In the genomic region with DNA sequence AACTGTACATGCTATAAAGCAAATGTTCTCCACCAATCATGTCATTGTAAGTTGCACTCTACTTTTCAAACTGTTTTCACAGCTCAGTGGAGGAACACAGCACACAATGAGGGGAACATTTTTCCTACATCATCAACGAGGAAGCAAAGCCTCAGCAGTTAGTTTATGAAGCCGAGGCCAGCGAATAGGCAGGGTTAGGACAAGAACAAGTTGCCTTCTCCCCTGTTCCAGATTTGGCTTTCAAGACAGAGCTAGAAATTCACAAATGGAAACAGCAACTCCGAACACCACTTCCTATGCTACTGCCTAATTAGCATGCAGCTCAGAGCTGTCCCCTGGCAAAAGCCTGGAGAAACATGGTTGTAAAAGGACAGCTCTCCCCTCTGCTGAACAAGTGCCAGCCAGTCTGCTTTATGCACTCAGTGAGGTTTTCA, we compare ENCODE assay signal across 12 cellular contexts. TPM values are rescaled to one million over a fixed set of nuclear protein-coding genes. Genes with fewer than 3 reads are reported as not detected.
DNase-seq lines count a peak whose midpoint lies in the region; ATAC-seq and TF ChIP-seq lines count a peak whose summit lies in the region.
"Had no signal": no experiment of that assay in that cellular context is flagged by ENCODE, and none has a peak within 500 bp of the region (broad histone marks: within the 10 kb centered on the region; RNA-seq: fewer than 3 reads in every experiment).

No MANE protein-coding gene starts in this region.

- no peak for TF ChIP-seq CTCF in VCaP (conservative IDR thresholded peaks at IDR 0.05)

- no peak overlapping the region for H3K4me3 Mint-ChIP-seq in activated T-helper 17 cell treated with anti-CD3 and anti-CD28 coated beads, Interleukin-2, amount 50 U/mL, for 72 hours
- H3K4me3 Mint-ChIP-seq: activated naive CD8-positive, alpha-beta T cell had no signal

- H3K27me3 Mint-ChIP-seq in activated T-helper 17 cell treated with anti-CD3 and anti-CD28 coated beads, Interleukin-2, amount 50 U/mL, for 72 hours = no peaks in the 10 kb centered on the region

- H3K27ac ChIP-seq in VCaP = peak overlapping the region; percentile 53

- intact Hi-C loops in posterior cingulate gyrus (cut with DNase I) = no loop called here

- H3K9me3 Mint-ChIP-seq in activated T-helper 17 cell treated with anti-CD3 and anti-CD28 coated beads, Interleukin-2, amount 50 U/mL, for 72 hours = no peaks in the 10 kb centered on the region

- no peaks in the 10 kb centered on the region for H3K4me1 Mint-ChIP-seq in activated T-helper 17 cell treated with anti-CD3 and anti-CD28 coated beads, Interleukin-2, amount 50 U/mL, for 72 hours

- DNase-seq in Daoy (ENCODE audit: low read depth) (peak; percentile 41), globus pallidus (ENCODE audit: low spot score) (peak; percentile 94), posterior cingulate gyrus (peak; percentile 33 to 92 (median 73)), epidermal melanocyte (ENCODE audit: insufficient read length, low spot score) (no peak), DMS153 treated with DMSO at 0.1 percent for 48 hours (lab: John Stamatoyannopoulos, UW; ENCODE audit: unreplicated experiment) (no peak)
- DNase-seq: stimulated activated naive CD4-positive, alpha-beta T cell had no signal

- no peak overlapping the region for H3K27ac Mint-ChIP-seq in activated T-helper 17 cell treated with anti-CD3 and anti-CD28 coated beads, Interleukin-2, amount 50 U/mL, for 72 hours
- H3K27ac Mint-ChIP-seq: activated naive CD8-positive, alpha-beta T cell had no signal

- H3K36me3 Mint-ChIP-seq in activated T-helper 17 cell treated with anti-CD3 and anti-CD28 coated beads, Interleukin-2, amount 50 U/mL, for 72 hours (ENCODE audit: low read depth) = no peaks in the 10 kb centered on the region
- H3K36me3 Mint-ChIP-seq: activated naive CD8-positive, alpha-beta T cell had no signal

- ATAC-seq in activated T-helper 17 cell treated with anti-CD3 and anti-CD28 coated beads, Interleukin-2, amount 50 U/mL, for 72 hours (replicated peaks) = no peak
- ATAC-seq in HG03175 (IDR thresholded peaks at IDR 0.05; ENCODE audit: unreplicated experiment) = no peak
- ATAC-seq: activated CD4-positive, CD25-positive, alpha-beta regulatory T cell treated with anti-CD3 and anti-CD28 coated beads, Interleukin-2, amount 50 U/mL, for 24 hours; K562 had no signal

RNA-seq across cellular contexts. Expression of gene ITGB8, which starts 19.8 kb away (rescaled TPM):
- 32.0 and 32.9 TPM in 2 replicates for total RNA-seq in Daoy (2014; rRNA removed; shearing (Covaris generic))
- total RNA-seq in activated T-helper 17 cell treated with anti-CD3 and anti-CD28 coated beads, Interleukin-2, amount 50 U/mL, for 72 hours = under 1 TPM; 0.05 to 0.26 TPM

Comparison
In these comparisons a context has a peak if more than half of its experiments do, and no peak if none do; other contexts are left out.
1. DNase-seq: peak in Daoy (single experiment), globus pallidus (single experiment) and posterior cingulate gyrus (10 of 10); none in epidermal melanocyte (single experiment) and DMS153 treated with DMSO at 0.1 percent for 48 hours (single experiment).
2. RNA of gene ITGB8, which starts 19.8 kb away (total RNA-seq): 32.0 to 32.9 TPM in Daoy; 0.05 to 0.26 TPM in activated T-helper 17 cell treated with anti-CD3 and anti-CD28 coated beads, Interleukin-2, amount 50 U/mL, for 72 hours; every median in the first group is over 10 times any median in the second.